In genomic region chr16:71923941-71924690, GRCh38 we compare ENCODE assay signal across 16 cellular contexts. TPM values are rescaled to one million over a fixed set of nuclear protein-coding genes. Genes with fewer than 3 reads are reported as not detected.
A peak's percentile ranks its signal among the peaks of the same experiment; 100 is the strongest.
DNase-seq lines count a peak whose midpoint lies in the region; ATAC-seq and TF ChIP-seq lines count a peak whose summit lies in the region.
"Had no signal": no experiment of that assay in that cellular context is flagged by ENCODE, and none has a peak within 500 bp of the region (broad histone marks: within the 10 kb centered on the region; RNA-seq: fewer than 3 reads in every experiment).

No MANE protein-coding gene starts in this region.

- no peaks in the 10 kb centered on the region for H3K4me1 ChIP-seq in CD8-positive, alpha-beta T cell (ENCODE audit: insufficient read depth, low read length)
- H3K4me1 ChIP-seq in GM23248 (ENCODE audit: insufficient read depth): peaks cover 37% of the 10 kb centered on the region

- no peak for ATAC-seq in CD8-positive, alpha-beta T cell
- ATAC-seq in GM19397 (IDR thresholded peaks at IDR 0.05; ENCODE audit: unreplicated experiment): no peak
- no peak for ATAC-seq in omental fat pad (ENCODE audit: low FRiP score)
- no peak for ATAC-seq in HG03025 (IDR thresholded peaks at IDR 0.05; ENCODE audit: low FRiP score, unreplicated experiment)
- ATAC-seq: Panc1 had no signal

- H3K4me3 Mint-ChIP-seq in CD8-positive, alpha-beta T cell: no peak overlapping the region
- H3K4me3 Mint-ChIP-seq: activated B cell treated with CpG ODN at 0.5 μM for 24 hours had no signal

- H4K20me1 ChIP-seq in GM23248 (ENCODE audit: insufficient read depth): peaks cover 19% of the 10 kb centered on the region; the same call in 1 of the 2 replicates

- H3F3A ChIP-seq in GM23248 (ENCODE audit: insufficient read depth): peaks cover 45% of the 10 kb centered on the region

- peaks cover 10% of the 10 kb centered on the region for H3K4me1 Mint-ChIP-seq in CD8-positive, alpha-beta T cell (ENCODE audit: low read depth)

- in situ Hi-C loops in GM23248 (cut with MboI): no loop called here

- H3K27me3 ChIP-seq in CD8-positive, alpha-beta T cell (ENCODE audit: insufficient read depth, low read length): no peaks in the 10 kb centered on the region
- no peaks in the 10 kb centered on the region for H3K27me3 ChIP-seq in GM23248 (replicated peaks; ENCODE audit: insufficient read depth)
- H3K27me3 ChIP-seq: BLaER1 had no signal

- no peak for DNase-seq in CD8-positive, alpha-beta T cell
- DNase-seq in GM23248: peak; percentile 29
- peak; percentile 13 for DNase-seq in amniotic epithelial cell (ENCODE audit: low read depth)
- DNase-seq in glomerular visceral epithelial cell (ENCODE audit: extremely low spot score): peak; percentile 16
- no peak for DNase-seq in omental fat pad (ENCODE audit: low spot score)
- DNase-seq: activated B cell treated with CpG ODN at 0.5 μM for 24 hours; activated naive CD4-positive, alpha-beta T cell treated with anti-CD3 and anti-CD28 coated beads, Interleukin-2, amount 50 U/mL, for 16 hours; NCI-H2029; NCI-H69; stimulated activated CD4-positive, alpha-beta T cell treated with anti-CD3 and anti-CD28 coated beads, Interleukin-4, amount 100 ng/mL, for 1 hour; stimulated activated CD8-positive, alpha-beta memory T cell treated with anti-CD3 and anti-CD28 coated beads, Interleukin-4, amount 100 ng/mL, for 48 hours had no signal

- H3K79me2 ChIP-seq in GM23248 (ENCODE audit: insufficient read depth): peaks cover 78% of the 10 kb centered on the region

- no peak overlapping the region for H2AFZ ChIP-seq in GM23248

- CTCF ChIA-PET in CD8-positive, alpha-beta T cell (lab: Charles Lee): interaction anchor here (0.7 kb wide), 1 partner anchor 28 kb away, joined by 4 read pairs; no protein-coding TSS in a partner anchor

- 87% methylated on average over 10 of the region's 10 CpGs for whole genome bisulfite sequencing in GM23248 (ENCODE audit: low coverage in 1 of 2, low lambda C conversion rate in 2 of 2, missing lambda C conversion rate in 2 of 2), 2 experiments

- no peak for TF ChIP-seq CTCF in CD8-positive, alpha-beta T cell (IDR thresholded peaks at IDR 0.05)
- TF ChIP-seq CTCF in omental fat pad (IDR thresholded peaks at IDR 0.05): no peak

- H3K36me3 ChIP-seq in CD8-positive, alpha-beta T cell (ENCODE audit: insufficient read depth, low read length): peaks cover 64% of the 10 kb centered on the region
- peaks cover 73% of the 10 kb centered on the region for H3K36me3 ChIP-seq in GM23248 (ENCODE audit: low read depth)

- peaks cover 89% of the 10 kb centered on the region for H3K36me3 Mint-ChIP-seq in CD8-positive, alpha-beta T cell

- no peaks in the 10 kb centered on the region for H3K27me3 Mint-ChIP-seq in CD8-positive, alpha-beta T cell (ENCODE audit: low read depth)
- H3K27me3 Mint-ChIP-seq: activated B cell treated with CpG ODN at 0.5 μM for 24 hours had no signal

- no peak overlapping the region for H3K4me2 ChIP-seq in GM23248 (ENCODE audit: unreplicated experiment)
- H3K4me2 ChIP-seq: BLaER1 had no signal

- POLR2A ChIA-PET in CD8-positive, alpha-beta T cell (lab: Charles Lee): no interaction called here

- H3K9ac ChIP-seq in GM23248: no peak overlapping the region
- H3K9ac ChIP-seq: BLaER1 had no signal

- no peaks in the 10 kb centered on the region for H3K9me3 Mint-ChIP-seq in CD8-positive, alpha-beta T cell
- H3K9me3 Mint-ChIP-seq: activated B cell treated with CpG ODN at 0.5 μM for 24 hours had no signal

- H3K4me3 ChIP-seq in CD8-positive, alpha-beta T cell (ENCODE audit: low read depth, low read length): no peak overlapping the region
- H3K4me3 ChIP-seq in GM23248: no peak overlapping the region
- H3K4me3 ChIP-seq: BLaER1, thoracic aorta had no signal

- H3K9me2 ChIP-seq in GM23248 (ENCODE audit: insufficient read depth): no peaks in the 10 kb centered on the region

- H3K27ac ChIP-seq in CD8-positive, alpha-beta T cell (ENCODE audit: low read depth, low read length): no peak overlapping the region
- H3K27ac ChIP-seq in GM23248: no peak overlapping the region
- H3K27ac ChIP-seq: BLaER1, thoracic aorta had no signal

- H3K27ac Mint-ChIP-seq in CD8-positive, alpha-beta T cell: peak overlapping the region; percentile 4
- H3K27ac Mint-ChIP-seq: activated B cell treated with CpG ODN at 0.5 μM for 24 hours had no signal

- H3K9me3 ChIP-seq in CD8-positive, alpha-beta T cell (ENCODE audit: low read length): no peaks in the 10 kb centered on the region
- H3K9me3 ChIP-seq in GM23248 (ENCODE audit: low read depth): no peaks in the 10 kb centered on the region
- H3K9me3 ChIP-seq: thoracic aorta had no signal

- intact Hi-C loops in CD8-positive, alpha-beta T cell (cut with DNase I, micrococcal nuclease): no loop called here

RNA-seq across cellular contexts. Expression of gene IST1, which starts 28.8 kb away (rescaled TPM):
- total RNA-seq in CD8-positive, alpha-beta T cell: 100 to 1,000 TPM; 460 to 476 TPM
- 149 and 175 TPM in 2 replicates for total RNA-seq in GM23248 (2014; rRNA removed; shearing (Covaris generic))
- 102 and 113 TPM in 2 replicates for polyA plus RNA-seq in GM23248 (2016; fragmentation: Nextera tagmentation; extraction: Ambion mirVana)
- total RNA-seq in omental fat pad: 100 to 1,000 TPM; 229 to 249 (median 230) TPM

RNA-seq across cellular contexts. Expression of gene ZNF821, which starts 40.1 kb away (rescaled TPM):
- total RNA-seq in CD8-positive, alpha-beta T cell: 10 to 100 TPM in 1 of 2 experiments, 1 to 10 TPM in 1; 8.4 to 10.1 TPM
- total RNA-seq in GM23248 (2014; rRNA removed; shearing (Covaris generic)): 17.8 and 21.4 TPM in 2 replicates
- 5.7 and 6.3 TPM in 2 replicates for polyA plus RNA-seq in GM23248 (2016; fragmentation: Nextera tagmentation; extraction: Ambion mirVana)
- total RNA-seq in omental fat pad: 10 to 100 TPM in 1 of 4 donors, 1 to 10 TPM in 3; 1.3 to 10.1 (median 4.4) TPM

Comparison
In these comparisons a context has a peak if more than half of its experiments do, and no peak if none do; other contexts are left out.
1. DNase-seq: peak in GM23248 (single experiment), amniotic epithelial cell (single experiment) and glomerular visceral epithelial cell (single experiment); none in CD8-positive, alpha-beta T cell (0 of 7) and omental fat pad (single experiment).